ENCODE assay signal across 1 cellular context in the genomic region with DNA sequence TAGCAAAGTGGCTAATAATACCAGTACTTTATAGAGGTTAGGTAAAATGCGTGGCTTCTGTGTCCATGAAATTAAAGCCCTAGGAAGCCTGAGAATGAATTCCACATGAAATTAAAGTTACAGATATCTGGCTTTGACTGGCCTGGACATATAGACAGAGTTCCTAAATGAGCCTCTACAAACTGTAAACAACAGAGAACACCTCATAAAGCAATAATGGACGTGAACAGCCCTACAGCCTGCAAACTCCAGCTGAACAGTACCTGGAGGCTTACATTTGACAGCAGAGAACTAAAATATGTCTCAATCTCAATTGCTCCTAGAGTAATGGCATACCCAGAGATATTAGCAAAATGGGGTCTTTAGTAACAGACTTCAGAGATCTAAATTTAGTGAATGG.
TF ChIP-seq lines count a peak whose summit lies in the region.

No MANE protein-coding gene starts in this region.

TF ChIP-seq in WTC11, 78 proteins besides CTCF, POLR2A, EP300 and RAD21 (continued from another document):
- TF ChIP-seq, protein P1, sequence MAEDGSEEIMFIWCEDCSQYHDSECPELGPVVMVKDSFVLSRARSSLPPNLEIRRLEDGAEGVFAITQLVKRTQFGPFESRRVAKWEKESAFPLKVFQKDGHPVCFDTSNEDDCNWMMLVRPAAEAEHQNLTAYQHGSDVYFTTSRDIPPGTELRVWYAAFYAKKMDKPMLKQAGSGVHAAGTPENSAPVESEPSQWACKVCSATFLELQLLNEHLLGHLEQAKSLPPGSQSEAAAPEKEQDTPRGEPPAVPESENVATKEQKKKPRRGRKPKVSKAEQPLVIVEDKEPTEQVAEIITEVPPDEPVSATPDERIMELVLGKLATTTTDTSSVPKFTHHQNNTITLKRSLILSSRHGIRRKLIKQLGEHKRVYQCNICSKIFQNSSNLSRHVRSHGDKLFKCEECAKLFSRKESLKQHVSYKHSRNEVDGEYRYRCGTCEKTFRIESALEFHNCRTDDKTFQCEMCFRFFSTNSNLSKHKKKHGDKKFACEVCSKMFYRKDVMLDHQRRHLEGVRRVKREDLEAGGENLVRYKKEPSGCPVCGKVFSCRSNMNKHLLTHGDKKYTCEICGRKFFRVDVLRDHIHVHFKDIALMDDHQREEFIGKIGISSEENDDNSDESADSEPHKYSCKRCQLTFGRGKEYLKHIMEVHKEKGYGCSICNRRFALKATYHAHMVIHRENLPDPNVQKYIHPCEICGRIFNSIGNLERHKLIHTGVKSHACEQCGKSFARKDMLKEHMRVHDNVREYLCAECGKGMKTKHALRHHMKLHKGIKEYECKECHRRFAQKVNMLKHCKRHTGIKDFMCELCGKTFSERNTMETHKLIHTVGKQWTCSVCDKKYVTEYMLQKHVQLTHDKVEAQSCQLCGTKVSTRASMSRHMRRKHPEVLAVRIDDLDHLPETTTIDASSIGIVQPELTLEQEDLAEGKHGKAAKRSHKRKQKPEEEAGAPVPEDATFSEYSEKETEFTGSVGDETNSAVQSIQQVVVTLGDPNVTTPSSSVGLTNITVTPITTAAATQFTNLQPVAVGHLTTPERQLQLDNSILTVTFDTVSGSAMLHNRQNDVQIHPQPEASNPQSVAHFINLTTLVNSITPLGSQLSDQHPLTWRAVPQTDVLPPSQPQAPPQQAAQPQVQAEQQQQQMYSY (CRISPR knock-in tag; IDR thresholded peaks at IDR 0.05): no peak
- TF ChIP-seq, protein P2, sequence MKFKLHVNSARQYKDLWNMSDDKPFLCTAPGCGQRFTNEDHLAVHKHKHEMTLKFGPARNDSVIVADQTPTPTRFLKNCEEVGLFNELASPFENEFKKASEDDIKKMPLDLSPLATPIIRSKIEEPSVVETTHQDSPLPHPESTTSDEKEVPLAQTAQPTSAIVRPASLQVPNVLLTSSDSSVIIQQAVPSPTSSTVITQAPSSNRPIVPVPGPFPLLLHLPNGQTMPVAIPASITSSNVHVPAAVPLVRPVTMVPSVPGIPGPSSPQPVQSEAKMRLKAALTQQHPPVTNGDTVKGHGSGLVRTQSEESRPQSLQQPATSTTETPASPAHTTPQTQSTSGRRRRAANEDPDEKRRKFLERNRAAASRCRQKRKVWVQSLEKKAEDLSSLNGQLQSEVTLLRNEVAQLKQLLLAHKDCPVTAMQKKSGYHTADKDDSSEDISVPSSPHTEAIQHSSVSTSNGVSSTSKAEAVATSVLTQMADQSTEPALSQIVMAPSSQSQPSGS (CRISPR knock-in tag; IDR thresholded peaks at IDR 0.05; ENCODE audit: borderline replicate concordance, low read depth): no peak
- no peak for TF ChIP-seq ZNF219 (CRISPR knock-in tag; IDR thresholded peaks at IDR 0.05; ENCODE audit: borderline replicate concordance)
- TF ChIP-seq, protein P3, sequence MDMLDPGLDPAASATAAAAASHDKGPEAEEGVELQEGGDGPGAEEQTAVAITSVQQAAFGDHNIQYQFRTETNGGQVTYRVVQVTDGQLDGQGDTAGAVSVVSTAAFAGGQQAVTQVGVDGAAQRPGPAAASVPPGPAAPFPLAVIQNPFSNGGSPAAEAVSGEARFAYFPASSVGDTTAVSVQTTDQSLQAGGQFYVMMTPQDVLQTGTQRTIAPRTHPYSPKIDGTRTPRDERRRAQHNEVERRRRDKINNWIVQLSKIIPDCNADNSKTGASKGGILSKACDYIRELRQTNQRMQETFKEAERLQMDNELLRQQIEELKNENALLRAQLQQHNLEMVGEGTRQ (CRISPR knock-in tag; IDR thresholded peaks at IDR 0.05): no peak
- no peak for TF ChIP-seq GTF2I (CRISPR knock-in tag; conservative IDR thresholded peaks at IDR 0.05)
- TF ChIP-seq ELF4 (CRISPR knock-in tag; IDR thresholded peaks at IDR 0.05; ENCODE audit: low read depth): no peak
- TF ChIP-seq, protein P4, sequence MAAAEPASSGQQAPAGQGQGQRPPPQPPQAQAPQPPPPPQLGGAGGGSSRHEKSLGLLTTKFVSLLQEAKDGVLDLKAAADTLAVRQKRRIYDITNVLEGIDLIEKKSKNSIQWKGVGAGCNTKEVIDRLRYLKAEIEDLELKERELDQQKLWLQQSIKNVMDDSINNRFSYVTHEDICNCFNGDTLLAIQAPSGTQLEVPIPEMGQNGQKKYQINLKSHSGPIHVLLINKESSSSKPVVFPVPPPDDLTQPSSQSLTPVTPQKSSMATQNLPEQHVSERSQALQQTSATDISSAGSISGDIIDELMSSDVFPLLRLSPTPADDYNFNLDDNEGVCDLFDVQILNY (CRISPR knock-in tag; IDR thresholded peaks at IDR 0.05): no peak
- TF ChIP-seq, protein P5, sequence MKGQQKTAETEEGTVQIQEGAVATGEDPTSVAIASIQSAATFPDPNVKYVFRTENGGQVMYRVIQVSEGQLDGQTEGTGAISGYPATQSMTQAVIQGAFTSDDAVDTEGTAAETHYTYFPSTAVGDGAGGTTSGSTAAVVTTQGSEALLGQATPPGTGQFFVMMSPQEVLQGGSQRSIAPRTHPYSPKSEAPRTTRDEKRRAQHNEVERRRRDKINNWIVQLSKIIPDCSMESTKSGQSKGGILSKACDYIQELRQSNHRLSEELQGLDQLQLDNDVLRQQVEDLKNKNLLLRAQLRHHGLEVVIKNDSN (CRISPR knock-in tag; IDR thresholded peaks at IDR 0.05): no peak
- no peak for TF ChIP-seq ESRRA (CRISPR knock-in tag; IDR thresholded peaks at IDR 0.05; ENCODE audit: borderline replicate concordance)
- no peak for TF ChIP-seq NR1H2 (CRISPR knock-in tag; IDR thresholded peaks at IDR 0.05)
